ENCODE assay signal across 1 cellular context in the genomic region with DNA sequence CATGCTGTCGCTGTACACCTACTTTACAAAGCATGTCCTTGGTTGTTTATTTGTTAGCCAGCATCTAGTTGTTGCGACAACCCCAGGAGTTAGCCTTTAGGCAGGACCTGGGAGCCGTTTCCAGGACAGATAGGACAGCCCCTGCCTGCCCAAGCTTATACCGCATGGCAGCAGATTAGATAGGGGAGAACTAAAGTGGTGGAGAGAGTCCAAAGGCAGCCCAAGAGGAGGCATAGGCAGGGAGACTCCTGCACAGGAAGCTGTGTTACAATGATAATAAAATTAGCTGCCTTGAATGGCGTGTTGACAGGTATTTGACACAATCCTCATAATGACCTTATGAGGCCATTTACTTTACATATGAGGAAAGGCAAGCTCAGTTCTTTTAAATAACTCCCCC.
A peak's percentile ranks its signal among the peaks of the same experiment; 100 is the strongest.
TF ChIP-seq lines count a peak whose summit lies in the region.

No MANE protein-coding gene starts in this region.

TF ChIP-seq in K562, 482 proteins besides CTCF, POLR2A, EP300 and RAD21 (continued from another document):
- TF ChIP-seq CXXC5 (CRISPR knock-in tag; IDR thresholded peaks at IDR 0.05) (peak; percentile 20), MEF2D (tag; conservative IDR thresholded peaks at IDR 0.05; ENCODE audit: low read depth) (0 out of 2 replicates have a peak, but pooled peaks have one; percentile 22), ARID1B (IDR thresholded peaks at IDR 0.05) (peak; percentile 80), FOSL1 (tag; conservative IDR thresholded peaks at IDR 0.05) (no peak), NCOR1 (IDR thresholded peaks at IDR 0.05) (peak; percentile 75), ZNF146 (CRISPR knock-in tag; IDR thresholded peaks at IDR 0.05; ENCODE audit: unreplicated experiment) (no peak), GABPA (tag; conservative IDR thresholded peaks at IDR 0.05; ENCODE audit: low read depth) (peak; percentile 41; the same call in 1 of the 2 replicates), PCBP2 (IDR thresholded peaks at IDR 0.05; ENCODE audit: low read depth, low read length, poor library complexity, severe bottlenecking) (no peak), TAL1 (IDR thresholded peaks at IDR 0.05) (peak; percentile 70)
- TF ChIP-seq, protein P1, sequence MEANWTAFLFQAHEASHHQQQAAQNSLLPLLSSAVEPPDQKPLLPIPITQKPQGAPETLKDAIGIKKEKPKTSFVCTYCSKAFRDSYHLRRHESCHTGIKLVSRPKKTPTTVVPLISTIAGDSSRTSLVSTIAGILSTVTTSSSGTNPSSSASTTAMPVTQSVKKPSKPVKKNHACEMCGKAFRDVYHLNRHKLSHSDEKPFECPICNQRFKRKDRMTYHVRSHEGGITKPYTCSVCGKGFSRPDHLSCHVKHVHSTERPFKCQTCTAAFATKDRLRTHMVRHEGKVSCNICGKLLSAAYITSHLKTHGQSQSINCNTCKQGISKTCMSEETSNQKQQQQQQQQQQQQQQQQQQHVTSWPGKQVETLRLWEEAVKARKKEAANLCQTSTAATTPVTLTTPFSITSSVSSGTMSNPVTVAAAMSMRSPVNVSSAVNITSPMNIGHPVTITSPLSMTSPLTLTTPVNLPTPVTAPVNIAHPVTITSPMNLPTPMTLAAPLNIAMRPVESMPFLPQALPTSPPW (CRISPR knock-in tag; IDR thresholded peaks at IDR 0.05) = peak; percentile 45
